In genomic region chr7:134943785-134944400, GRCh38 we compare ENCODE assay signal across 8 cellular contexts. TPM values are rescaled to one million over a fixed set of nuclear protein-coding genes. Genes with fewer than 3 reads are reported as not detected.
DNase-seq lines count a peak whose midpoint lies in the region; ATAC-seq and TF ChIP-seq lines count a peak whose summit lies in the region.

No MANE protein-coding gene starts in this region.

- H3K4me3 ChIP-seq in sigmoid colon (no peak overlapping the region), adrenal gland (no peak overlapping the region)

- H3K27me3 Mint-ChIP-seq in T-helper 2 cell treated with Interferon-gamma antibody and Interleukin-4, amounts not matched to agents 5 μg/mL and 100 μg/mL, for 36 hours (ENCODE audit: low read depth) = no peaks in the 10 kb centered on the region

- H3K9me3 ChIP-seq in sigmoid colon (no peaks in the 10 kb centered on the region), adrenal gland (replicated peaks in 1 of 3) (no peaks in the 10 kb centered on the region)

- H3K27ac ChIP-seq in sigmoid colon = peak overlapping the region in 3 of 4 donors; percentile 25 to 86 (median 82)
- no peak overlapping the region for H3K27ac ChIP-seq in adrenal gland

- no peak for TF ChIP-seq EP300 in sigmoid colon (IDR thresholded peaks at IDR 0.05)

- WGBS in sigmoid colon, 2 donors = 38 to 53% methylated on average over 3 of the region's 3 CpGs
- 51 to 67% (median 61%) methylated on average over 3 of the region's 3 CpGs for WGBS in adrenal gland, 4 donors

- TF ChIP-seq POLR2A in sigmoid colon (IDR thresholded peaks at IDR 0.05) = no peak
- TF ChIP-seq POLR2A in adrenal gland (IDR thresholded peaks at IDR 0.05) = no peak

- H3K4me1 ChIP-seq in sigmoid colon (peaks cover 0 to 47% (median 25%) of the 10 kb centered on the region in 4 donors), adrenal gland (replicated peaks in 1 of 2) (no peaks in the 10 kb centered on the region)

- no peaks in the 10 kb centered on the region for H3K36me3 Mint-ChIP-seq in T-helper 2 cell treated with Interferon-gamma antibody and Interleukin-4, amounts not matched to agents 5 μg/mL and 100 μg/mL, for 36 hours (ENCODE audit: low read depth)

- TF ChIP-seq CTCF in sigmoid colon (IDR thresholded peaks at IDR 0.05) (peak in 1 of 4 experiments; percentile 7), adrenal gland (IDR thresholded peaks at IDR 0.05) (peak in 3 of 6 experiments; percentile 18 to 26 (median 20))

- H3K9me3 Mint-ChIP-seq in T-helper 2 cell treated with Interferon-gamma antibody and Interleukin-4, amounts not matched to agents 5 μg/mL and 100 μg/mL, for 36 hours = no peaks in the 10 kb centered on the region

- intact Hi-C loops in sigmoid colon (cut with DNase I) = no loop called here
- intact Hi-C loops in adrenal gland (cut with DNase I) = loop anchor here (10.0 kb wide), 2 partner anchors 179 to 249 kb away; no protein-coding TSS in a partner anchor

- H3K36me3 ChIP-seq in sigmoid colon = peaks cover 8 to 94% (median 34%) of the 10 kb centered on the region in 4 donors
- H3K36me3 ChIP-seq in adrenal gland (replicated peaks in 1 of 2) = peaks cover 0 to 8% of the 10 kb centered on the region in 2 donors

- ATAC-seq in GM21381 (IDR thresholded peaks at IDR 0.05; ENCODE audit: unreplicated experiment) = peak; percentile 72

- DNase-seq in DMS53 (lab: John Stamatoyannopoulos, UW) = peak; percentile 83
- peak; percentile 46 for DNase-seq in M059J (ENCODE audit: low read depth)
- peak; percentile 41 for DNase-seq in cerebellar cortex (ENCODE audit: low spot score)
- DNase-seq in sigmoid colon = no peak
- no peak for DNase-seq in T-helper 2 cell treated with Interferon-gamma antibody and Interleukin-4, amounts not matched to agents 5 μg/mL and 100 μg/mL, for 36 hours (ENCODE audit: low spot score)
- no peak for DNase-seq in adrenal gland
- DNase-seq in AG08396 (ENCODE audit: low spot score) = no peak

- no peak overlapping the region for H3K27ac Mint-ChIP-seq in T-helper 2 cell treated with Interferon-gamma antibody and Interleukin-4, amounts not matched to agents 5 μg/mL and 100 μg/mL, for 36 hours

- H3K4me1 Mint-ChIP-seq in T-helper 2 cell treated with Interferon-gamma antibody and Interleukin-4, amounts not matched to agents 5 μg/mL and 100 μg/mL, for 36 hours (ENCODE audit: low read depth) = peaks cover 13% of the 10 kb centered on the region

- H3K27me3 ChIP-seq in sigmoid colon = no peaks in the 10 kb centered on the region
- no peaks in the 10 kb centered on the region for H3K27me3 ChIP-seq in adrenal gland

- H3K4me3 Mint-ChIP-seq in T-helper 2 cell treated with Interferon-gamma antibody and Interleukin-4, amounts not matched to agents 5 μg/mL and 100 μg/mL, for 36 hours = no peak overlapping the region

RNA-seq across cellular contexts. Expression of gene AGBL3, which starts 42.4 kb away (rescaled TPM):
- total RNA-seq in M059J (2014; rRNA removed; shearing (Covaris generic)) = 0.84 and 1.8 TPM in 2 replicates
- total RNA-seq in sigmoid colon (1 to 10 TPM in 3 of 4 donors, under 1 TPM in 1; 0.95 to 3.1 (median 1.1) TPM), adrenal gland (1 to 10 TPM in 6 of 8 donors, under 1 TPM in 2; 0.28 to 7.3 (median 1.9) TPM)
- polyA plus RNA-seq in sigmoid colon (under 1 TPM; 0.23 to 0.93 (median 0.60) TPM), adrenal gland (1 to 10 TPM in 2 of 3 donors, under 1 TPM in 1; 0.97 to 2.0 (median 1.2) TPM)

Comparison
In these comparisons a context has a peak if more than half of its experiments do, and no peak if none do; other contexts are left out.
1. DNase-seq: peak in DMS53 (single experiment), M059J (single experiment) and cerebellar cortex (single experiment); none in sigmoid colon (single experiment), T-helper 2 cell treated with Interferon-gamma antibody and Interleukin-4, amounts not matched to agents 5 μg/mL and 100 μg/mL, for 36 hours (single experiment), adrenal gland (0 of 7) and AG08396 (single experiment).
2. H3K27ac ChIP-seq: peak in sigmoid colon (3 of 4); none in adrenal gland (0 of 5).